14 cellular contexts compared by ENCODE assay signal in the genomic region with DNA sequence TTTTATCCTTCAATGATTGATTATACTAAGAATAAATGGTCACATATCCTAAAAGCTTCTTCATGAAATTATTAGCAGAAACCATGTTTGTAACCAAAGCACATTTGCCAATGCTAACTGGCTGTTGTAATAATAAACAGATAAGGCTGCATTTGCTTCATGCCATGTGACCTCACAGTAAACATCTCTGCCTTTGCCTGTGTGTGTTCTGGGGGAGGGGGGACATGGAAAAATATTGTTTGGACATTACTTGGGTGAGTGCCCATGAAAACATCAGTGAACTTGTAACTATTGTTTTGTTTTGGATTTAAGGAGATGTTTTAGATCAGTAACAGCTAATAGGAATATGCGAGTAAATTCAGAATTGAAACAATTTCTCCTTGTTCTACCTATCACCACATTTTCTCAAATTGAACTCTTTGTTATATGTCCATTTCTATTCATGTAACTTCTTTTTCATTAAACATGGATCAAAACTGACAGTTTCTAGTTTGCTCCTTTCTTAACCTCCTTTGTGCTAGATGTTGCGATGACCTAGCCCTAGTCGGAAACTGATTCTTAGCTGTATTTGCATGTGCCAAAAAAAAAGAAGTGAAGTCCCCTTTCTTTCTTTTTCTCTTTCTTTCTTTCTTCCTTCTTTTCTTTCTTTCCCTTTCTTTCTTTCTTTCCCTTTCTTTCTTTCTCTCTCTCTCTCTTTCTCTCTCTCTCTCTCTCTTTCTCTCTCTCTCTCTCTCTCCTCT. TPM values are rescaled to one million over a fixed set of nuclear protein-coding genes. Genes with fewer than 3 reads are reported as not detected.
DNase-seq lines count a peak whose midpoint lies in the region; ATAC-seq, FAIRE-seq and TF ChIP-seq lines count a peak whose summit lies in the region.
"Had no signal": no experiment of that assay in that cellular context is flagged by ENCODE, and none has a peak within 500 bp of the region (broad histone marks: within the 10 kb centered on the region; RNA-seq: fewer than 3 reads in every experiment).

No MANE protein-coding gene starts in this region.

- DNase-seq in EH (ENCODE audit: low read depth) (peak; percentile 39), NCI-H2196 treated with DMSO at 0.1 percent for 48 hours (lab: John Stamatoyannopoulos, UW; ENCODE audit: unreplicated experiment) (peak; percentile 25), endothelial cell of umbilical vein (ENCODE audit: low read depth, low spot score) (peak; percentile 98), osteocyte (ENCODE audit: extremely low spot score, unreplicated experiment) (no peak), H54 (ENCODE audit: insufficient read length, low spot score) (no peak)
- DNase-seq in activated CD8-positive, alpha-beta memory T cell treated with anti-CD3 and anti-CD28 coated beads for 24 hours = no peak
- DNase-seq: activated CD4-positive, alpha-beta T cell treated with anti-CD3 and anti-CD28 coated beads for 4 hours; DMS79 treated with DMSO at 0.1 percent for 48 hours; naive B cell; stimulated activated CD4-positive, alpha-beta T cell treated with anti-CD3 and anti-CD28 coated beads, Interleukin-4, amount 100 ng/mL, for 4 hours had no signal

- H3K4me3 ChIP-seq in endothelial cell of umbilical vein (replicated peaks in 1 of 3; ENCODE audit: insufficient read depth in 1 of 3, low read depth in 1 of 3, low read length in 3 of 3) = peak overlapping the region in 1 of 3 experiments; percentile 10
- H3K4me3 ChIP-seq: gastroesophageal sphincter had no signal

- FAIRE-seq in endothelial cell of umbilical vein (lab: Jason Lieb, UNC) (peak; percentile 86), H54 (lab: Jason Lieb, UNC) (no peak)

- peaks cover 26% of the 10 kb centered on the region for H3K4me1 ChIP-seq in endothelial cell of umbilical vein (ENCODE audit: control insufficient read depth, extremely low read depth, insufficient read depth, low read length)

- H3K27ac Mint-ChIP-seq in osteocyte (ENCODE audit: unreplicated experiment) = peak overlapping the region; percentile 88

- no peaks in the 10 kb centered on the region for H3K9me3 Mint-ChIP-seq in osteocyte (ENCODE audit: unreplicated experiment)
- H3K9me3 Mint-ChIP-seq: naive B cell had no signal

- H3K27me3 ChIP-seq in endothelial cell of umbilical vein (ENCODE audit: control insufficient read depth in 2 of 2, insufficient read depth in 2 of 2, low read length in 2 of 2) = no peaks in the 10 kb centered on the region
- H3K27me3 ChIP-seq: gastroesophageal sphincter had no signal

- H3K36me3 ChIP-seq in endothelial cell of umbilical vein (ENCODE audit: control insufficient read depth in 2 of 2, extremely low read depth in 1 of 2, insufficient read depth in 2 of 2, low read length in 2 of 2) = no peaks in the 10 kb centered on the region
- H3K36me3 ChIP-seq: gastroesophageal sphincter had no signal

- no peaks in the 10 kb centered on the region for H3K9me3 ChIP-seq in endothelial cell of umbilical vein (replicated peaks; ENCODE audit: control insufficient read depth, insufficient read depth, low read length)
- H3K9me3 ChIP-seq: gastroesophageal sphincter had no signal

- peak overlapping the region; percentile 18 for H3K4me3 Mint-ChIP-seq in osteocyte (ENCODE audit: unreplicated experiment)

- ATAC-seq in GM18520 (IDR thresholded peaks at IDR 0.05; ENCODE audit: unreplicated experiment) (no peak), GM19463 (IDR thresholded peaks at IDR 0.05; ENCODE audit: unreplicated experiment) (no peak)
- ATAC-seq: gastroesophageal sphincter, Panc1 had no signal

- peak overlapping the region; percentile 53 for H3K9ac ChIP-seq in endothelial cell of umbilical vein (replicated peaks; ENCODE audit: extremely low read depth, insufficient read depth, low read length)

- no TSS peak for BruUV-seq in endothelial cell of umbilical vein (replicated peaks; lab: Mats Ljungman, UMichigan)

- CTCF ChIA-PET in endothelial cell of umbilical vein (lab: Charles Lee) = interaction anchor here (1.3 to 4.2 kb wide), 5 partner anchors 12 to 173 kb away, joined by 3 to 23 read pairs (median 4); no protein-coding TSS in a partner anchor

- H3K27ac ChIP-seq in endothelial cell of umbilical vein (ENCODE audit: insufficient read depth, low read depth, low read length) = peak overlapping the region; percentile 63

- TF ChIP-seq POLR2A in endothelial cell of umbilical vein (IDR thresholded peaks at IDR 0.05; ENCODE audit: low read depth, low read length) (no peak), H54 (IDR thresholded peaks at IDR 0.05; ENCODE audit: low read depth, low read length) (no peak)

- TF ChIP-seq CTCF in endothelial cell of umbilical vein (IDR thresholded peaks at IDR 0.05; ENCODE audit: extremely low read depth in 1 of 2, insufficient read depth in 1 of 2, low read depth in 1 of 2, low read length in 2 of 2) (no peak), osteocyte (IDR thresholded peaks at IDR 0.05) (no peak)

- peaks cover 30% of the 10 kb centered on the region for H3K4me1 Mint-ChIP-seq in osteocyte (ENCODE audit: unreplicated experiment)

- no peaks in the 10 kb centered on the region for H3K9me1 ChIP-seq in endothelial cell of umbilical vein (replicated peaks; ENCODE audit: control insufficient read depth, extremely low read depth, insufficient read depth, low read length)

- POLR2A ChIA-PET in endothelial cell of umbilical vein (lab: Charles Lee) = no interaction called here

- peak overlapping the region; percentile 86 for H3K4me2 ChIP-seq in endothelial cell of umbilical vein (ENCODE audit: insufficient read depth, low read length)

- no peaks in the 10 kb centered on the region for H3K36me3 Mint-ChIP-seq in osteocyte (ENCODE audit: unreplicated experiment)
- H3K36me3 Mint-ChIP-seq: naive B cell had no signal

- H3K79me2 ChIP-seq in endothelial cell of umbilical vein (ENCODE audit: control insufficient read depth, insufficient read depth, low read length) = no peaks in the 10 kb centered on the region

- H4K20me1 ChIP-seq in endothelial cell of umbilical vein (replicated peaks; ENCODE audit: control insufficient read depth, extremely low read depth, insufficient read depth, low read length) = no peaks in the 10 kb centered on the region

- H3K27me3 Mint-ChIP-seq in osteocyte (ENCODE audit: unreplicated experiment) = no peaks in the 10 kb centered on the region
- H3K27me3 Mint-ChIP-seq: naive B cell had no signal

- H2AFZ ChIP-seq in endothelial cell of umbilical vein (ENCODE audit: low read depth, low read length) = no peak overlapping the region

- dilution Hi-C loops in endothelial cell of umbilical vein (cut with MboI; ENCODE audit: extremely low pct_ligation_motif_present, low sequenced_read_pairs) = no loop called here

- intact Hi-C loops in endothelial cell of umbilical vein (cut with micrococcal nuclease) = loop anchor here (1.0 to 2.0 kb wide), 4 partner anchors 31 to 123 kb away; a partner anchor contains a TSS

TF ChIP-seq in endothelial cell of umbilical vein, 7 proteins besides CTCF, POLR2A, EP300 and RAD21:
- TF ChIP-seq GATA2 (IDR thresholded peaks at IDR 0.05; ENCODE audit: insufficient read depth, insufficient read length, low read depth, low read length) (no peak), FOS (IDR thresholded peaks at IDR 0.05; ENCODE audit: borderline replicate concordance, insufficient read depth, low read length) (no peak), POLR2AphosphoS5 (IDR thresholded peaks at IDR 0.05; ENCODE audit: insufficient read depth, low read depth, low read length) (peak; percentile 28), JUN (IDR thresholded peaks at IDR 0.05; ENCODE audit: borderline replicate concordance, insufficient read depth, insufficient read length, low read depth) (no peak)
- TF ChIP-seq, protein P1, sequence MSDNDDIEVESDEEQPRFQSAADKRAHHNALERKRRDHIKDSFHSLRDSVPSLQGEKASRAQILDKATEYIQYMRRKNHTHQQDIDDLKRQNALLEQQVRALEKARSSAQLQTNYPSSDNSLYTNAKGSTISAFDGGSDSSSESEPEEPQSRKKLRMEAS (IDR thresholded peaks at IDR 0.05; ENCODE audit: insufficient read depth, insufficient read length) = no peak

RNA-seq across cellular contexts. Expression of a gene that starts 45.1 kb away (rescaled TPM):
- total RNA-seq in endothelial cell of umbilical vein (8.1 and 10.9 TPM in 2 replicates), osteocyte (1.8 and 2.4 TPM in 2 replicates)
- polyA plus RNA-seq in endothelial cell of umbilical vein = 4.5 and 6.1 TPM in 2 replicates
- 7.1 and 7.2 TPM in 2 replicates for polyA plus RNA-seq in endothelial cell of umbilical vein (2011; cell fraction: cytosol; rRNA removed)
- 12.4 and 15.8 TPM in 2 replicates for polyA plus RNA-seq in endothelial cell of umbilical vein (2011; cell fraction: nucleus; rRNA removed)
- polyA plus RNA-seq in endothelial cell of umbilical vein (2012) = 4.9 and 8.3 TPM in 2 replicates
- polyA minus RNA-seq in endothelial cell of umbilical vein = 9.3 and 14.8 TPM in 2 replicates
- polyA minus RNA-seq in endothelial cell of umbilical vein (2011; cell fraction: cytosol; rRNA and poly(A)+ RNA removed) = 1.1 TPM
- 12.3 and 13.5 TPM in 2 replicates for polyA minus RNA-seq in endothelial cell of umbilical vein (2011; cell fraction: nucleus; rRNA and poly(A)+ RNA removed)

Comparison
In these comparisons a context has a peak if more than half of its experiments do, and no peak if none do; other contexts are left out.
1. DNase-seq: peak in EH (single experiment), NCI-H2196 treated with DMSO at 0.1 percent for 48 hours (single experiment) and endothelial cell of umbilical vein (single experiment); none in osteocyte (single experiment), H54 (single experiment) and activated CD8-positive, alpha-beta memory T cell treated with anti-CD3 and anti-CD28 coated beads for 24 hours (single experiment).